1 cellular context compared by ENCODE assay signal in genomic region chr16:740764-741505, GRCh38.
TF ChIP-seq lines count a peak whose summit lies in the region.

Gene CIAO3 (minus strand): TSS chr16:740997. CDS start chr16:740985, 12 bp downstream.

TF ChIP-seq in HepG2, 621 proteins besides CTCF, POLR2A, EP300 and RAD21 (continued from another document and continues in another):
- peak; percentile 51; the same call in 1 of the 2 replicates for TF ChIP-seq TFE3 (CRISPR knock-in tag; IDR thresholded peaks at IDR 0.05)
- TF ChIP-seq SNAI1 (CRISPR knock-in tag; IDR thresholded peaks at IDR 0.05; ENCODE audit: borderline replicate concordance): no peak
- peak; percentile 43; the same call in 1 of the 2 replicates for TF ChIP-seq ZBTB20 (CRISPR knock-in tag; IDR thresholded peaks at IDR 0.05; ENCODE audit: borderline replicate concordance, low read depth)
- TF ChIP-seq AHR (CRISPR knock-in tag; IDR thresholded peaks at IDR 0.05): no peak; the same call in 1 of the 2 replicates
- no peak for TF ChIP-seq ZNF510 (CRISPR knock-in tag; IDR thresholded peaks at IDR 0.05; ENCODE audit: low read depth)
- no peak; the same call in 1 of the 2 replicates for TF ChIP-seq ZNF225 (CRISPR knock-in tag; IDR thresholded peaks at IDR 0.05)
- TF ChIP-seq ZNF205 (CRISPR knock-in tag; IDR thresholded peaks at IDR 0.05): 0 out of 2 replicates have a peak, but pooled peaks have one; percentile 52
- TF ChIP-seq CENPX (CRISPR knock-in tag; IDR thresholded peaks at IDR 0.05): no peak
- TF ChIP-seq ZNF33B (CRISPR knock-in tag; IDR thresholded peaks at IDR 0.05): peak; percentile 44; the same call in 1 of the 2 replicates
- TF ChIP-seq ZNF598 (CRISPR knock-in tag; IDR thresholded peaks at IDR 0.05; ENCODE audit: borderline replicate concordance): no peak
- peak; percentile 32; the same call in 1 of the 2 replicates for TF ChIP-seq PAXIP1 (CRISPR knock-in tag; conservative IDR thresholded peaks at IDR 0.05)
- TF ChIP-seq AGO1 (IDR thresholded peaks at IDR 0.05; ENCODE audit: low read depth, low read length, poor library complexity, severe bottlenecking): no peak
- peak in 1 of 2 experiments; percentile 82; a peak in 2 of 4 replicates for TF ChIP-seq ATF4 (CRISPR knock-in tag; IDR thresholded peaks at IDR 0.05)
- TF ChIP-seq HNF4A (CRISPR knock-in tag; IDR thresholded peaks at IDR 0.05): no peak
- TF ChIP-seq THAP11 (CRISPR knock-in tag; IDR thresholded peaks at IDR 0.05): peak; percentile 95
- no peak for TF ChIP-seq ZNF720 (CRISPR knock-in tag; IDR thresholded peaks at IDR 0.05)
- TF ChIP-seq ETS1 (CRISPR knock-in tag; IDR thresholded peaks at IDR 0.05): no peak
- TF ChIP-seq MYC (CRISPR knock-in tag; IDR thresholded peaks at IDR 0.05; ENCODE audit: borderline replicate concordance): peak; percentile 83
- TF ChIP-seq ZNF329 (CRISPR knock-in tag; IDR thresholded peaks at IDR 0.05; ENCODE audit: low read depth): no peak
- TF ChIP-seq YY1 (IDR thresholded peaks at IDR 0.05; ENCODE audit: insufficient read depth, insufficient replicate concordance, low read depth, low read length): peak; percentile 97
- TF ChIP-seq TP53 (CRISPR knock-in tag; conservative IDR thresholded peaks at IDR 0.05): no peak
- no peak for TF ChIP-seq NKX3-1 (CRISPR knock-in tag; IDR thresholded peaks at IDR 0.05)
- peak; percentile 98 for TF ChIP-seq SAP130 (CRISPR knock-in tag; IDR thresholded peaks at IDR 0.05; ENCODE audit: low read depth)
- no peak for TF ChIP-seq HNF4G (IDR thresholded peaks at IDR 0.05; ENCODE audit: borderline replicate concordance, low read depth, low read length)
- TF ChIP-seq HNF4G (CRISPR knock-in tag; IDR thresholded peaks at IDR 0.05; ENCODE audit: borderline replicate concordance, low read depth): no peak
- no peak for TF ChIP-seq FIP1L1 (IDR thresholded peaks at IDR 0.05; ENCODE audit: borderline replicate concordance, insufficient read depth, low read depth, low read length)
- no peak for TF ChIP-seq FOXO4 (CRISPR knock-in tag; conservative IDR thresholded peaks at IDR 0.05)
- TF ChIP-seq NONO (IDR thresholded peaks at IDR 0.05): no peak
- TF ChIP-seq NONO (CRISPR knock-in tag; conservative IDR thresholded peaks at IDR 0.05): peak; percentile 99
- no peak for TF ChIP-seq NFIC (IDR thresholded peaks at IDR 0.05; ENCODE audit: low read length)
- peak; percentile 89 for TF ChIP-seq CBFB (CRISPR knock-in tag; IDR thresholded peaks at IDR 0.05)
- peak; percentile 65 for TF ChIP-seq TEAD3 (CRISPR knock-in tag; optimal IDR thresholded peaks at IDR 0.05; ENCODE audit: borderline replicate concordance)
- no peak for TF ChIP-seq WIZ (CRISPR knock-in tag; IDR thresholded peaks at IDR 0.05)
- no peak for TF ChIP-seq RFX5 (IDR thresholded peaks at IDR 0.05; ENCODE audit: low read depth, low read length)
- no peak for TF ChIP-seq ZNF10 (CRISPR knock-in tag; IDR thresholded peaks at IDR 0.05; ENCODE audit: borderline replicate concordance, low read depth)
- peak; percentile 64; the same call in 1 of the 2 replicates for TF ChIP-seq ZNF431 (CRISPR knock-in tag; IDR thresholded peaks at IDR 0.05; ENCODE audit: borderline replicate concordance, low read depth)
- peak; percentile 67 for TF ChIP-seq THRA (CRISPR knock-in tag; IDR thresholded peaks at IDR 0.05; ENCODE audit: borderline replicate concordance)
- TF ChIP-seq ZXDC (CRISPR knock-in tag; IDR thresholded peaks at IDR 0.05): no peak; the same call in none of the 2 replicates
- no peak for TF ChIP-seq U2AF2 (IDR thresholded peaks at IDR 0.05; ENCODE audit: low read depth, low read length)
- TF ChIP-seq ZNF160 (CRISPR knock-in tag; IDR thresholded peaks at IDR 0.05): no peak
- TF ChIP-seq CREBL2 (CRISPR knock-in tag; IDR thresholded peaks at IDR 0.05; ENCODE audit: borderline replicate concordance): no peak
- TF ChIP-seq ARNTL (CRISPR knock-in tag; IDR thresholded peaks at IDR 0.05): peak; percentile 0; the same call in 1 of the 2 replicates
- TF ChIP-seq AFF4 (CRISPR knock-in tag; IDR thresholded peaks at IDR 0.05): peak; percentile 58; the same call in 1 of the 2 replicates
- peak; percentile 54; the same call in 1 of the 2 replicates for TF ChIP-seq GZF1 (CRISPR knock-in tag; IDR thresholded peaks at IDR 0.05)
- TF ChIP-seq SRY (CRISPR knock-in tag; IDR thresholded peaks at IDR 0.05): peak; percentile 47; the same call in 1 of the 2 replicates
- no peak for TF ChIP-seq TEF (CRISPR knock-in tag; IDR thresholded peaks at IDR 0.05)
- TF ChIP-seq ZEB1 (IDR thresholded peaks at IDR 0.05; ENCODE audit: insufficient replicate concordance, low read depth): peak; percentile 98
- no peak for TF ChIP-seq ZMAT5 (CRISPR knock-in tag; IDR thresholded peaks at IDR 0.05; ENCODE audit: borderline replicate concordance, low read depth)
